Comparison of ENCODE assay signal across 23 cellular contexts in the genomic region with DNA sequence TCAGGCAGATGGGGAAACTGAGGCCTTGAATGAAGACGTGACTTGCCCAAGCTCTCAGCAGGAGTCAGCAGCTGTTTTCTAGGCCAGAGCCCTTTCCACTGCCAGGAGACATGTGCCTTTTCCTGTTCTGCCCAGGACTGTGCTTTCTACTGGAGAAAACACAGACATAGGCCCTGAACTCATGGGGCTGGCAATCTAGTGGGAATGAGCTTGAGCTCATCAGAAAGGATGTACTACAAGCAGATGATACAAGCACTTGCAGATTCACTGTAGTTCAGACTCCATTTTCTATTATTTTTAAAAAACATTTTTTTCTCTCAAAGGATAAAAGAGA. TPM values are rescaled to one million over a fixed set of nuclear protein-coding genes. Genes with fewer than 3 reads are reported as not detected.
"Had no signal": no experiment of that assay in that cellular context is flagged by ENCODE, and none has a peak within 500 bp of the region (broad histone marks: within the 10 kb centered on the region; RNA-seq: fewer than 3 reads in every experiment).

No MANE protein-coding gene starts in this region.

- H3K4me3 ChIP-seq: K562 had no signal

- H3K9me3 ChIP-seq: SK-N-SH had no signal

- ATAC-seq: K562 had no signal

- H3K27ac ChIP-seq: KMS-11 had no signal

- DNase-seq: Kasumi-1, MM.1S, MV-4-11, NCI-H1048, NCI-H1105, NCI-H1417 treated with DMSO at 0.1 percent for 48 hours, NCI-H146, NCI-H1694 treated with DMSO at 0.1 percent for 48 hours, NCI-H1930, NCI-H2081, NCI-H2107, NCI-H2227 treated with DMSO at 0.1 percent for 48 hours, NCI-H524, NCI-H69, NCI-H774, RPMI8226, SHP77, SK-N-SH, SW 1271 had no signal

RNA-seq across cellular contexts. Expression of gene MASP1, which starts 14.4 kb away (rescaled TPM):
- total RNA-seq: HT-29, SK-MEL-5 had no signal
